ENCODE assay signal across 20 cellular contexts in genomic region chr6:69026715-69027114, GRCh38.
"Had no signal": no experiment of that assay in that cellular context is flagged by ENCODE, and none has a peak within 500 bp of the region (broad histone marks: within the 10 kb centered on the region; RNA-seq: fewer than 3 reads in every experiment).

No MANE protein-coding gene starts in this region.

- H3K27me3 ChIP-seq: colonic mucosa, pancreas, right lobe of liver, testis had no signal

- H3K27ac Mint-ChIP-seq: activated CD4-positive, alpha-beta T cell treated with anti-CD3 and anti-CD28 coated beads, Interleukin-2, amount 10 ng/mL, durations not matched to agents 7 days and 5 days; activated naive CD4-positive, alpha-beta T cell treated with anti-CD3 and anti-CD28 coated beads for 36 hours; brain; endodermal cell; immature natural killer cell; naive thymus-derived CD4-positive, alpha-beta T cell; stimulated activated effector memory CD8-positive, alpha-beta T cell treated with anti-CD3 and anti-CD28 coated beads, Interleukin-12 subunit alpha, Interleukin-12 subunit beta, amount 100 ng/mL, for 72 hours; type B pancreatic cell had no signal

- H3K27me3 Mint-ChIP-seq: activated CD4-positive, alpha-beta T cell treated with anti-CD3 and anti-CD28 coated beads, Interleukin-2, amount 10 ng/mL, durations not matched to agents 7 days and 5 days; brain; naive thymus-derived CD4-positive, alpha-beta T cell; type B pancreatic cell had no signal

- H3K9me3 Mint-ChIP-seq: activated CD4-positive, alpha-beta T cell treated with anti-CD3 and anti-CD28 coated beads, Interleukin-2, amount 10 ng/mL, durations not matched to agents 7 days and 5 days; activated naive CD4-positive, alpha-beta T cell treated with anti-CD3 and anti-CD28 coated beads for 36 hours; activated T-cell treated with anti-CD3 and anti-CD28 coated beads, Interleukin-2, amount 50 U/mL, for 4 hours; brain; endodermal cell; type B pancreatic cell had no signal

- H3K4me1 Mint-ChIP-seq: activated CD4-positive, alpha-beta T cell treated with anti-CD3 and anti-CD28 coated beads, Interleukin-2, amount 10 ng/mL, durations not matched to agents 7 days and 5 days; brain; endodermal cell; immature natural killer cell; naive thymus-derived CD4-positive, alpha-beta T cell; stimulated activated effector memory CD8-positive, alpha-beta T cell treated with anti-CD3 and anti-CD28 coated beads, Interleukin-12 subunit alpha, Interleukin-12 subunit beta, amount 100 ng/mL, for 72 hours had no signal

- H3K9me3 ChIP-seq: colonic mucosa, pancreas, right lobe of liver, testis had no signal

- H3K4me1 ChIP-seq: colonic mucosa, pancreas, right lobe of liver, testis had no signal

- ATAC-seq: activated CD4-positive, CD25-positive, alpha-beta regulatory T cell treated with anti-CD3 and anti-CD28 coated beads, Interleukin-2, amount 50 U/mL, for 24 hours; activated T-cell treated with anti-CD3 and anti-CD28 coated beads, Interleukin-2, amount 50 U/mL, for 4 hours; left cardiac atrium; naive thymus-derived CD4-positive, alpha-beta T cell; pancreas; right lobe of liver; stimulated activated effector memory CD8-positive, alpha-beta T cell treated with anti-CD3 and anti-CD28 coated beads, Interleukin-12 subunit alpha, Interleukin-12 subunit beta, amount 100 ng/mL, for 72 hours had no signal

- H3K36me3 Mint-ChIP-seq: immature natural killer cell; naive thymus-derived CD4-positive, alpha-beta T cell; stimulated activated effector memory CD8-positive, alpha-beta T cell treated with anti-CD3 and anti-CD28 coated beads, Interleukin-12 subunit alpha, Interleukin-12 subunit beta, amount 100 ng/mL, for 72 hours; type B pancreatic cell had no signal

- H3K27ac ChIP-seq: colonic mucosa, pancreas, right lobe of liver, testis had no signal

- H3K4me3 ChIP-seq: colonic mucosa, pancreas, right lobe of liver, testis had no signal

- DNase-seq: activated CD4-positive, alpha-beta T cell treated with anti-CD3 and anti-CD28 coated beads, Interleukin-2, amount 10 ng/mL, durations not matched to agents 7 days and 5 days; activated CD8-positive, alpha-beta memory T cell treated with anti-CD3 and anti-CD28 coated beads, Interleukin-2, amount 50 U/mL, for 4 hours; activated naive CD4-positive, alpha-beta T cell treated with anti-CD3 and anti-CD28 coated beads for 36 hours; activated T-cell treated with anti-CD3 and anti-CD28 coated beads, Interleukin-2, amount 50 U/mL, for 4 hours; central memory CD4-positive, alpha-beta T cell; colonic mucosa; endodermal cell; immature natural killer cell; left cardiac atrium; naive thymus-derived CD4-positive, alpha-beta T cell; pancreas; right lobe of liver; small intestine; stimulated activated CD4-positive, alpha-beta T cell treated with anti-CD3 and anti-CD28 coated beads, Interleukin-4, amount 100 ng/mL, for 24 hours; T-helper 9 cell; testis had no signal

- H3K4me3 Mint-ChIP-seq: activated CD4-positive, alpha-beta T cell treated with anti-CD3 and anti-CD28 coated beads, Interleukin-2, amount 10 ng/mL, durations not matched to agents 7 days and 5 days; activated naive CD4-positive, alpha-beta T cell treated with anti-CD3 and anti-CD28 coated beads for 36 hours; activated T-cell treated with anti-CD3 and anti-CD28 coated beads, Interleukin-2, amount 50 U/mL, for 4 hours; brain; endodermal cell; immature natural killer cell; naive thymus-derived CD4-positive, alpha-beta T cell; stimulated activated effector memory CD8-positive, alpha-beta T cell treated with anti-CD3 and anti-CD28 coated beads, Interleukin-12 subunit alpha, Interleukin-12 subunit beta, amount 100 ng/mL, for 72 hours; type B pancreatic cell had no signal

- H3K36me3 ChIP-seq: colonic mucosa, pancreas, right lobe of liver had no signal
